In genomic region chr1:1355376-1355775, GRCh38 we compare ENCODE assay signal across 11 cellular contexts. TPM values are rescaled to one million over a fixed set of nuclear protein-coding genes. Genes with fewer than 3 reads are reported as not detected.
DNase-seq lines count a peak whose midpoint lies in the region; ATAC-seq, FAIRE-seq and TF ChIP-seq lines count a peak whose summit lies in the region.
"Had no signal": no experiment of that assay in that cellular context is flagged by ENCODE, and none has a peak within 500 bp of the region (broad histone marks: within the 10 kb centered on the region; RNA-seq: fewer than 3 reads in every experiment).

No MANE protein-coding gene starts in this region.

- H3K27ac ChIP-seq in kidney (ENCODE audit: low read depth in 2 of 2, low read length in 2 of 2) (no peak overlapping the region), tibial nerve (peak overlapping the region; percentile 40 to 92 (median 88))
- H3K27ac ChIP-seq: dorsolateral prefrontal cortex had no signal

- H3K27ac Mint-ChIP-seq in activated T-cell treated with anti-CD3 and anti-CD28 coated beads, Interleukin-2, amount 50 U/mL, for 72 hours, result no peak overlapping the region
- H3K27ac Mint-ChIP-seq in activated naive CD8-positive, alpha-beta T cell treated with anti-CD3 and anti-CD28 coated beads, Interleukin-2, amount 50 U/mL, for 24 hours, result no peak overlapping the region
- H3K27ac Mint-ChIP-seq: naive thymus-derived CD8-positive, alpha-beta T cell had no signal

- peak; percentile 21 to 30 for ATAC-seq in activated T-cell treated with anti-CD3 and anti-CD28 coated beads, Interleukin-2, amount 50 U/mL, for 72 hours (replicated peaks in 1 of 2)
- ATAC-seq in activated naive CD8-positive, alpha-beta T cell treated with anti-CD3 and anti-CD28 coated beads, Interleukin-2, amount 50 U/mL, for 24 hours, result peak; percentile 26
- no peak for ATAC-seq in HG02852 (IDR thresholded peaks at IDR 0.05; ENCODE audit: unreplicated experiment)

- H3K4me1 ChIP-seq in kidney (ENCODE audit: control insufficient read depth in 1 of 2, insufficient read depth in 1 of 2, low read depth in 1 of 2, low read length in 2 of 2) (peaks cover 0 to 18% of the 10 kb centered on the region in 2 donors), tibial nerve (peaks cover 0 to 79% (median 70%) of the 10 kb centered on the region in 4 donors)

- no peaks in the 10 kb centered on the region for H3K9me3 Mint-ChIP-seq in activated T-cell treated with anti-CD3 and anti-CD28 coated beads, Interleukin-2, amount 50 U/mL, for 72 hours
- H3K9me3 Mint-ChIP-seq in activated naive CD8-positive, alpha-beta T cell treated with anti-CD3 and anti-CD28 coated beads, Interleukin-2, amount 50 U/mL, for 24 hours, result no peaks in the 10 kb centered on the region
- H3K9me3 Mint-ChIP-seq: naive thymus-derived CD8-positive, alpha-beta T cell had no signal

- no peak overlapping the region for H3K4me3 ChIP-seq in kidney (ENCODE audit: low read length in 2 of 2)
- peak overlapping the region; percentile 16 to 66 (median 20) for H3K4me3 ChIP-seq in tibial nerve

- TF ChIP-seq POLR2A in tibial nerve (IDR thresholded peaks at IDR 0.05), result no peak

- no peaks in the 10 kb centered on the region for H3K27me3 ChIP-seq in tibial nerve

- H3K36me3 ChIP-seq in kidney (ENCODE audit: control insufficient read depth in 1 of 2, insufficient read depth in 2 of 2, low read length in 2 of 2), result no peaks in the 10 kb centered on the region
- H3K36me3 ChIP-seq in tibial nerve, result peaks cover 0 to 28% (median 4%) of the 10 kb centered on the region in 3 donors

- no peaks in the 10 kb centered on the region for H3K9me3 ChIP-seq in kidney (ENCODE audit: control insufficient read depth in 1 of 2, low read length in 2 of 2)
- H3K9me3 ChIP-seq in tibial nerve, result no peaks in the 10 kb centered on the region

- H3K4me1 Mint-ChIP-seq in activated T-cell treated with anti-CD3 and anti-CD28 coated beads, Interleukin-2, amount 50 U/mL, for 72 hours (ENCODE audit: low read depth), result peaks cover 14% of the 10 kb centered on the region
- peaks cover 23% of the 10 kb centered on the region for H3K4me1 Mint-ChIP-seq in activated naive CD8-positive, alpha-beta T cell treated with anti-CD3 and anti-CD28 coated beads, Interleukin-2, amount 50 U/mL, for 24 hours

- no peak overlapping the region for H3K4me3 Mint-ChIP-seq in activated T-cell treated with anti-CD3 and anti-CD28 coated beads, Interleukin-2, amount 50 U/mL, for 72 hours
- H3K4me3 Mint-ChIP-seq in activated naive CD8-positive, alpha-beta T cell treated with anti-CD3 and anti-CD28 coated beads, Interleukin-2, amount 50 U/mL, for 24 hours, result no peak overlapping the region

- intact Hi-C loops in kidney (cut with DNase I), result no loop called here

- H3K9ac ChIP-seq in kidney (ENCODE audit: low read length in 2 of 2), result no peak overlapping the region

- peaks cover 12% of the 10 kb centered on the region for H3K27me3 Mint-ChIP-seq in activated T-cell treated with anti-CD3 and anti-CD28 coated beads, Interleukin-2, amount 50 U/mL, for 72 hours (ENCODE audit: low read depth)
- H3K27me3 Mint-ChIP-seq in activated naive CD8-positive, alpha-beta T cell treated with anti-CD3 and anti-CD28 coated beads, Interleukin-2, amount 50 U/mL, for 24 hours, result peaks cover 24% of the 10 kb centered on the region

- no peak for TF ChIP-seq CTCF in kidney (IDR thresholded peaks at IDR 0.05; ENCODE audit: borderline replicate concordance, extremely low read depth, insufficient read depth)
- no peak for TF ChIP-seq CTCF in tibial nerve (IDR thresholded peaks at IDR 0.05)

- peak in 1 of 2 donors; percentile 31 for DNase-seq in activated T-cell treated with anti-CD3 and anti-CD28 coated beads, Interleukin-2, amount 50 U/mL, for 72 hours
- no peak for DNase-seq in activated T-cell treated with anti-CD3 and anti-CD28 coated beads, Interleukin-2, amount 50 U/mL, for 1 hour
- DNase-seq in activated naive CD8-positive, alpha-beta T cell treated with anti-CD3 and anti-CD28 coated beads, Interleukin-2, amount 50 U/mL, for 24 hours, result no peak
- DNase-seq in kidney (peak; percentile 82), tibial nerve (ENCODE audit: low spot score in 2 of 2) (no peak), kidney glomerular epithelial cell (lab: John Stamatoyannopoulos, UW) (no peak), iPS-NIHi7 (ENCODE audit: extremely low spot score) (no peak)
- DNase-seq: activated CD4-positive, CD25-positive, alpha-beta regulatory T cell had no signal

- no peak for FAIRE-seq in kidney (lab: Jason Lieb, UNC)

- 0 to 13% methylated on average over 3 to 12 of the region's 57 CpGs for WGBS in tibial nerve, 2 donors

- no peak for TF ChIP-seq EP300 in tibial nerve (IDR thresholded peaks at IDR 0.05)

- no peaks in the 10 kb centered on the region for H3K36me3 Mint-ChIP-seq in activated T-cell treated with anti-CD3 and anti-CD28 coated beads, Interleukin-2, amount 50 U/mL, for 72 hours (ENCODE audit: insufficient read depth in 2 of 2)
- H3K36me3 Mint-ChIP-seq in activated naive CD8-positive, alpha-beta T cell treated with anti-CD3 and anti-CD28 coated beads, Interleukin-2, amount 50 U/mL, for 24 hours (ENCODE audit: low read depth), result no peaks in the 10 kb centered on the region
- H3K36me3 Mint-ChIP-seq: naive thymus-derived CD8-positive, alpha-beta T cell had no signal

RNA-seq across cellular contexts. Expression of gene MXRA8, which starts 3.0 kb away (rescaled TPM):
- 1 to 10 TPM; 1.6 to 3.0 TPM for total RNA-seq in activated T-cell treated with anti-CD3 and anti-CD28 coated beads, Interleukin-2, amount 50 U/mL, for 72 hours
- total RNA-seq in kidney (26.0 TPM), tibial nerve (100 to 1,000 TPM; 351 to 659 (median 448) TPM)
- polyA plus RNA-seq in kidney (ENCODE audit: insufficient read depth, low read depth, low replicate concordance), result 64.7 TPM

RNA-seq across cellular contexts. Expression of gene DVL1, which starts 6.2 kb away (rescaled TPM):
- total RNA-seq in activated T-cell treated with anti-CD3 and anti-CD28 coated beads, Interleukin-2, amount 50 U/mL, for 72 hours, result 10 to 100 TPM; 46.6 to 52.2 TPM
- 55.0 TPM for total RNA-seq in kidney
- polyA plus RNA-seq in kidney (ENCODE audit: insufficient read depth, low read depth, low replicate concordance), result 32.5 TPM
- 100 to 1,000 TPM; 130 to 191 (median 144) TPM for total RNA-seq in tibial nerve

RNA-seq across cellular contexts. Expression of gene AURKAIP1, which starts 19.6 kb away (rescaled TPM):
- total RNA-seq in activated T-cell treated with anti-CD3 and anti-CD28 coated beads, Interleukin-2, amount 50 U/mL, for 72 hours, result 10 to 100 TPM; 92.4 to 97.7 TPM
- total RNA-seq in kidney (111 TPM), tibial nerve (100 to 1,000 TPM in 3 of 4 donors, 10 to 100 TPM in 1; 63.9 to 128 (median 105) TPM)
- polyA plus RNA-seq in kidney (ENCODE audit: insufficient read depth, low read depth, low replicate concordance), result 359 TPM

RNA-seq across cellular contexts. Expression of gene TAS1R3, which starts 24.3 kb away (rescaled TPM):
- under 1 TPM; 0.91 to 0.95 TPM for total RNA-seq in activated T-cell treated with anti-CD3 and anti-CD28 coated beads, Interleukin-2, amount 50 U/mL, for 72 hours
- total RNA-seq in kidney (1.3 TPM), tibial nerve (1 to 10 TPM in 1 of 4 donors, under 1 TPM in 3; 0.21 to 1.2 (median 0.63) TPM)
- polyA plus RNA-seq in kidney (ENCODE audit: insufficient read depth, low read depth, low replicate concordance), result 0.15 TPM

RNA-seq across cellular contexts. Expression of gene CPTP, which starts 30.8 kb away (rescaled TPM):
- total RNA-seq in activated T-cell treated with anti-CD3 and anti-CD28 coated beads, Interleukin-2, amount 50 U/mL, for 72 hours, result 10 to 100 TPM; 18.0 to 22.8 TPM
- total RNA-seq in kidney (21.9 TPM), tibial nerve (10 to 100 TPM; 12.0 to 24.9 (median 18.8) TPM)
- 51.5 TPM for polyA plus RNA-seq in kidney (ENCODE audit: insufficient read depth, low read depth, low replicate concordance)

Comparison
In these comparisons a context has a peak if more than half of its experiments do, and no peak if none do; other contexts are left out.
1. H3K27ac ChIP-seq: peak in tibial nerve (4 of 4); none in kidney (0 of 2).
2. H3K4me3 ChIP-seq: peak in tibial nerve (4 of 4); none in kidney (0 of 2).
3. RNA of gene MXRA8, which starts 3.0 kb away (total RNA-seq): 351 to 659 TPM in tibial nerve; 26.0 TPM in kidney (single experiment) and 1.6 to 3.0 TPM in activated T-cell treated with anti-CD3 and anti-CD28 coated beads, Interleukin-2, amount 50 U/mL, for 72 hours; every median in the first group is over 10 times any median in the second.